28 cellular contexts compared by ENCODE assay signal in the genomic region with DNA sequence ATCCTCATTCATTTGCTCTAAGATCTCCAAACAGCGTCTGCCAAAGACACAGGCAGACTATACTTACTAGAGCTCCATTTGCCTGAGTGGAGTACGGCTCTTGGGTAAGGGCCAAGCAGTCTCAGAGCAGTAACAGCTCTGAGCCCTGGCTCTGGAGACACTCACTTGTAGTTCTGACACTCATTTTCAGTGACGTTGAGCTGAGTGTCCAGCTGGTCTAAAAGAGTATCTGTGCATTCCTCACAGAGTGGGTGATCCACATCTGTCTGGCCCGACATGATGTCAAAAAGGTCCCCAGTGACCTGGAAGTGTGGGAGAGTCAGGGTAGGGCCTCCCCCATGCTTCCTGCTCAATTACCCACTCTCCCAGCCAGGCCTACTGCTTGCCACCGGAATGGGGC. TPM values are rescaled to one million over a fixed set of nuclear protein-coding genes. Genes with fewer than 3 reads are reported as not detected.
DNase-seq lines count a peak whose midpoint lies in the region; ATAC-seq and TF ChIP-seq lines count a peak whose summit lies in the region.
"Had no signal": no experiment of that assay in that cellular context is flagged by ENCODE, and none has a peak within 500 bp of the region (broad histone marks: within the 10 kb centered on the region; RNA-seq: fewer than 3 reads in every experiment).

No MANE protein-coding gene starts in this region.

- H3K27ac ChIP-seq in coronary artery (no peak overlapping the region), osteoblast (ENCODE audit: low read depth, low read length) (peak overlapping the region; percentile 86)
- H3K27ac ChIP-seq: adrenal gland, body of pancreas, neutrophil, Peyer's patch, transverse colon, VCaP had no signal

- no peak overlapping the region for H3K4me2 ChIP-seq in osteoblast (ENCODE audit: insufficient read depth, low read length)

- DNase-seq in ELR (ENCODE audit: low read depth): peak; percentile 37
- DNase-seq in T-helper 17 cell: no peak
- DNase-seq in coronary artery (ENCODE audit: low spot score): peak; percentile 2
- DNase-seq in osteoblast (ENCODE audit: insufficient read length, low spot score, missing footprints): peak; percentile 32
- no peak for DNase-seq in occipital lobe (lab: John Stamatoyannopoulos, UW)
- no peak for DNase-seq in H7
- DNase-seq: activated CD4-positive, alpha-beta T cell treated with anti-CD3 and anti-CD28 coated beads, Interleukin-2, amount 10 ng/mL, durations not matched to agents 24 days and 14 days; activated naive CD4-positive, alpha-beta T cell treated with anti-CD3 and anti-CD28 coated beads for 36 hours; activated T-cell treated with anti-CD3 and anti-CD28 coated beads, Interleukin-2, amount 50 U/mL, for 48 hours; body of pancreas; C1 segment of cervical spinal cord; DMS153; effector CD4-positive, alpha-beta T cell; left ventricle myocardium superior; NCI-H1436 treated with DMSO at 0.1 percent for 48 hours; Peyer's patch; SHP77; stimulated activated CD4-positive, alpha-beta T cell treated with anti-CD3 and anti-CD28 coated beads, Interleukin-4, amount 100 ng/mL, for 1 hour; T-helper 9 cell; transverse colon had no signal

- no peak overlapping the region for H2AFZ ChIP-seq in osteoblast (ENCODE audit: low read length)

- H3K4me3 Mint-ChIP-seq in T-helper 17 cell: no peak overlapping the region
- H3K4me3 Mint-ChIP-seq: activated CD4-positive, alpha-beta T cell treated with anti-CD3 and anti-CD28 coated beads, Interleukin-2, amount 10 ng/mL, durations not matched to agents 24 days and 14 days; activated naive CD4-positive, alpha-beta T cell treated with anti-CD3 and anti-CD28 coated beads for 36 hours had no signal

- peaks cover 24% of the 10 kb centered on the region for H3K79me2 ChIP-seq in osteoblast (ENCODE audit: insufficient read depth, low read length)

- peaks cover 18% of the 10 kb centered on the region for H3K4me1 Mint-ChIP-seq in T-helper 17 cell

- ATAC-seq in T-helper 17 cell (no peak), GM21526 (IDR thresholded peaks at IDR 0.05; ENCODE audit: low FRiP score, unreplicated experiment) (no peak)
- ATAC-seq: body of pancreas, left ventricle myocardium superior, sciatic nerve had no signal

- no peaks in the 10 kb centered on the region for H4K20me1 ChIP-seq in osteoblast (ENCODE audit: insufficient read depth, low read length)

- no peaks in the 10 kb centered on the region for H3K9me3 ChIP-seq in T-helper 17 cell (ENCODE audit: control insufficient read depth, low read length, poor library complexity, severe bottlenecking)
- no peaks in the 10 kb centered on the region for H3K9me3 ChIP-seq in osteoblast (ENCODE audit: low read depth, low read length)
- H3K9me3 ChIP-seq: adrenal gland, body of pancreas, neutrophil, Peyer's patch, transverse colon had no signal

- H3K27me3 ChIP-seq in osteoblast (ENCODE audit: insufficient read depth, low read length) (no peaks in the 10 kb centered on the region), H7 (ENCODE audit: control insufficient read depth, insufficient read depth, low read length) (no peaks in the 10 kb centered on the region)
- H3K27me3 ChIP-seq: adrenal gland, body of pancreas, neutrophil, Peyer's patch, transverse colon had no signal

- peak overlapping the region; percentile 49 for H3K27ac Mint-ChIP-seq in T-helper 17 cell
- H3K27ac Mint-ChIP-seq: activated CD4-positive, alpha-beta T cell treated with anti-CD3 and anti-CD28 coated beads, Interleukin-2, amount 10 ng/mL, durations not matched to agents 24 days and 14 days; activated naive CD4-positive, alpha-beta T cell treated with anti-CD3 and anti-CD28 coated beads for 36 hours; progenitor cell of endocrine pancreas had no signal

- peaks cover 19% of the 10 kb centered on the region for H3K36me3 Mint-ChIP-seq in T-helper 17 cell (ENCODE audit: low read depth)

- H3K4me3 ChIP-seq in coronary artery (no peak overlapping the region), osteoblast (ENCODE audit: insufficient read depth, low read length) (no peak overlapping the region), H7 (ENCODE audit: insufficient read depth, low read depth, low read length) (no peak overlapping the region)
- H3K4me3 ChIP-seq: adrenal gland, body of pancreas, Peyer's patch, transverse colon had no signal

- peaks cover 48% of the 10 kb centered on the region for H3K4me1 ChIP-seq in osteoblast (ENCODE audit: insufficient read depth, low read length)

- H3K27me3 Mint-ChIP-seq in T-helper 17 cell: no peaks in the 10 kb centered on the region
- H3K27me3 Mint-ChIP-seq: activated CD4-positive, alpha-beta T cell treated with anti-CD3 and anti-CD28 coated beads, Interleukin-2, amount 10 ng/mL, durations not matched to agents 24 days and 14 days; progenitor cell of endocrine pancreas had no signal

- H3K36me3 ChIP-seq in osteoblast (ENCODE audit: insufficient read depth, low read length): peaks cover 64% of the 10 kb centered on the region
- H3K36me3 ChIP-seq in H7 (replicated peaks; ENCODE audit: control insufficient read depth, insufficient read depth, low read length): peaks cover 39% of the 10 kb centered on the region

- TF ChIP-seq CTCF in coronary artery (IDR thresholded peaks at IDR 0.05) (no peak), osteoblast (IDR thresholded peaks at IDR 0.05; ENCODE audit: extremely low read depth, low read depth, low read length) (no peak)

RNA-seq across cellular contexts. Expression of gene BECN1, which starts 5.7 kb away (rescaled TPM):
- total RNA-seq in T-helper 17 cell: 100 to 1,000 TPM; 125 to 158 TPM
- total RNA-seq in osteoblast: 94.8 and 104 TPM in 2 replicates
- 57.7 TPM for total RNA-seq in occipital lobe
- 52.4 and 55.6 TPM in 2 replicates for total RNA-seq in H7 (2014; rRNA removed; shearing (Covaris generic))

RNA-seq across cellular contexts. Expression of gene PSME3, which starts 14.8 kb away (rescaled TPM):
- total RNA-seq in T-helper 17 cell: 10 to 100 TPM; 71.5 to 78.8 TPM
- total RNA-seq in osteoblast: 79.9 and 81.1 TPM in 2 replicates
- total RNA-seq in occipital lobe: 39.8 TPM
- 113 and 121 TPM in 2 replicates for total RNA-seq in H7 (2014; rRNA removed; shearing (Covaris generic))

RNA-seq across cellular contexts. Expression of gene CNTD1, which starts 19.7 kb away (rescaled TPM):
- total RNA-seq in T-helper 17 cell: not detected
- total RNA-seq in osteoblast: 0.88 TPM in 1 of 2 replicates, not detected in the other
- total RNA-seq in occipital lobe: 0.47 TPM
- 0.17 TPM in 1 of 2 replicates, not detected in the other for total RNA-seq in H7 (2014; rRNA removed; shearing (Covaris generic))
- total RNA-seq: activated CD4-positive, alpha-beta T cell treated with anti-CD3 and anti-CD28 coated beads, Interleukin-2, amount 10 ng/mL, durations not matched to agents 24 days and 14 days; activated naive CD4-positive, alpha-beta T cell treated with anti-CD3 and anti-CD28 coated beads for 36 hours; body of pancreas; fibroblast of villous mesenchyme; mesenteric fat pad; Peyer's patch; progenitor cell of endocrine pancreas had no signal

RNA-seq across cellular contexts. Expression of gene COA3, which starts 19.9 kb away (rescaled TPM):
- total RNA-seq in T-helper 17 cell (10 to 100 TPM; 10.1 to 15.2 TPM), osteoblast (44.2 and 47.4 TPM in 2 replicates), occipital lobe (61.8 TPM)
- 75.9 and 89.7 TPM in 2 replicates for total RNA-seq in H7 (2014; rRNA removed; shearing (Covaris generic))

RNA-seq across cellular contexts. Expression of gene AOC2, which starts 26.0 kb away (rescaled TPM):
- 1 to 10 TPM; 1.9 to 2.6 TPM for total RNA-seq in T-helper 17 cell
- 0.72 and 0.88 TPM in 2 replicates for total RNA-seq in osteoblast
- 0.78 TPM for total RNA-seq in occipital lobe
- 1.9 and 6.0 TPM in 2 replicates for total RNA-seq in H7 (2014; rRNA removed; shearing (Covaris generic))

Comparison
In these comparisons a context has a peak if more than half of its experiments do, and no peak if none do; other contexts are left out.
1. DNase-seq: peak in ELR (single experiment), coronary artery (single experiment) and osteoblast (single experiment); none in T-helper 17 cell (0 of 3), occipital lobe (single experiment) and H7 (single experiment).